ENCODE assay signal across 17 cellular contexts in the genomic region with DNA sequence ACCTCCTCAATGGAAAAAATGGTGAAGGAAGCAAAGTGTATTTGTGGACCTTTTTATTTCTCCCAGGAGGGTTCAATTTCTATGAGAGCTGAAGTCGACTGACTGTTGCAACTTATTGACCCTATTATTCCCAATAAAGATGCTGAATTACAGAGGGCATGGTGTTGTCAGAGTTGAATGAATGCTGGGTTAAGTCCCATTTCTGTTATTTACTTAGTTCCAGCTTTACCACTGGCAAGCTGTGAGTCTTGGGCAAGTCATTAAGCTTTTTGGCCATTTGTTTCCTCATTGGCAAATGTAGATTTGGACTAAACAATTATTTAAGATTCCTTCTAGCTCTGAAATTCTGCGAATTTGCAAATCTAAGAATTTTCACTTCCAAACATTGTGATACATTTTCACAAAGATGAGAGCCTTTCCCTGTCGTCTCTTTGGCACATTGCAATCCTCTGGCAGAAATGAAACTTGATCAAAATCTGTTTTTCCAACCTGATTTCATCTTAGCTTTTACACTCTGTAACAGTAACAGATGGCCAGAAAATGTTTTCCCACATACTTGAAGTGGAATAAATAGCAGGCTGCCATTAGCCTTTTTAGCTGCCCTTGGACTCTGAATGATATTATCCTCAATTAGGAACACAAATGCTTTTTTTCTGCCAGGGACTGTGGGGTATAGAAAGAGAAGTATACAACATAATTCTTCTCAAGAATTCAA. TPM values are rescaled to one million over a fixed set of nuclear protein-coding genes. Genes with fewer than 3 reads are reported as not detected.
A peak's percentile ranks its signal among the peaks of the same experiment; 100 is the strongest.
DNase-seq lines count a peak whose midpoint lies in the region; ATAC-seq lines count a peak whose summit lies in the region.
"Had no signal": no experiment of that assay in that cellular context is flagged by ENCODE, and none has a peak within 500 bp of the region (broad histone marks: within the 10 kb centered on the region; RNA-seq: fewer than 3 reads in every experiment).

No MANE protein-coding gene starts in this region.

- ATAC-seq in left ventricle myocardium superior (peak; percentile 28), Right ventricle myocardium inferior (no peak)
- ATAC-seq: K562, Panc1 had no signal

- intact Hi-C loops in left ventricle myocardium superior (cut with micrococcal nuclease): no loop called here
- intact Hi-C loops in Right ventricle myocardium inferior (cut with DNase I): no loop called here

- DNase-seq in left ventricle myocardium superior: no peak
- DNase-seq in Right ventricle myocardium inferior (ENCODE audit: missing footprints): no peak
- peak; percentile 34 to 70 for DNase-seq in NCI-H446 (lab: John Stamatoyannopoulos, UW)
- peak; percentile 60 for DNase-seq in cerebellum (ENCODE audit: low spot score)
- DNase-seq in superior temporal gyrus (ENCODE audit: extremely low spot score): peak; percentile 51
- no peak for DNase-seq in T-helper 9 cell
- no peak for DNase-seq in RPMI8226
- no peak for DNase-seq in DMS53 (lab: John Stamatoyannopoulos, UW)
- DNase-seq: COR-L47, DMS79, GM23248, NCI-H1436 treated with DMSO at 0.1 percent for 48 hours, NCI-H2107, NCI-H526, SHP77 had no signal

RNA-seq across cellular contexts. Expression of a gene that starts 21.3 kb away (rescaled TPM):
- total RNA-seq in left ventricle myocardium superior: 19.6 TPM
- 17.1 TPM for total RNA-seq in Right ventricle myocardium inferior
- total RNA-seq in cerebellum: 11.8 TPM

RNA-seq across cellular contexts. Expression of a gene that starts 55.9 kb away (rescaled TPM):
- total RNA-seq in left ventricle myocardium superior (173 TPM), Right ventricle myocardium inferior (174 TPM), cerebellum (33.0 TPM)

Comparison
In these comparisons a context has a peak if more than half of its experiments do, and no peak if none do; other contexts are left out.
1. DNase-seq: peak in NCI-H446 (2 of 2), cerebellum (single experiment) and superior temporal gyrus (single experiment); none in left ventricle myocardium superior (single experiment), Right ventricle myocardium inferior (single experiment), T-helper 9 cell (single experiment), RPMI8226 (single experiment) and DMS53 (single experiment).